ENCODE assay signal across 12 cellular contexts in the genomic region with DNA sequence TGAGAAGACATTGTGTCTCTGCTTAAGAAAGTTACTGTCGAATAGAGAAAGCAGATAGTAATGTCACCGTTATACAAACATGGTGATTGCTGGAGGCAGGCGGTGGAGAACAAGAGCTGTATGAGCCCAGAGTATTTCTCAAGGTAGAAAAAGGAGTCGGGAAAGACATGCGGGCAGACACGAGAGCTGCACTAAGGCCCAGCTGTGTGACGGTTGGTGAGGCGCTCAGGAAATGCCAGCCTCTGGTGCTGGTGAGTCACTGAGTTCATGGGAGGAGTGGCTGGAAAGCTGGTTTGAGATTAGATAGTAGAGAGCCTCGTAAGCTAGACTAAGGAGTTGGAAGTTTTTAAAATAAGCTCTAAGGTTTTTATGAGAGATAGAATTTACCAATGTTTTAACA.
A peak's percentile ranks its signal among the peaks of the same experiment; 100 is the strongest.
DNase-seq lines count a peak whose midpoint lies in the region; ATAC-seq and TF ChIP-seq lines count a peak whose summit lies in the region.
"Had no signal": no experiment of that assay in that cellular context is flagged by ENCODE, and none has a peak within 500 bp of the region (broad histone marks: within the 10 kb centered on the region; RNA-seq: fewer than 3 reads in every experiment).

No MANE protein-coding gene starts in this region.

- CTCF ChIA-PET in RWPE1 (lab: Yijun Ruan, JAX): interaction anchor here (0.5 to 0.6 kb wide), 2 partner anchors 358 to 663 kb away, joined by 3 to 4 read pairs; no protein-coding TSS in a partner anchor
- CTCF ChIA-PET in activated CD8-positive, alpha-beta T cell treated with anti-CD3 and anti-CD28 coated beads, Interleukin-2, amount 10 ng/mL, durations not matched to agents 7 days and 5 days (lab: Charles Lee): interaction anchor here (0.9 kb wide), 1 partner anchor 148 kb away, joined by 4 read pairs; no protein-coding TSS in a partner anchor

- H3K9me3 Mint-ChIP-seq in osteocyte (ENCODE audit: unreplicated experiment): no peaks in the 10 kb centered on the region
- H3K9me3 Mint-ChIP-seq in activated CD8-positive, alpha-beta T cell treated with anti-CD3 and anti-CD28 coated beads, Interleukin-2, amount 10 ng/mL, durations not matched to agents 7 days and 5 days (ENCODE audit: insufficient read depth): no peaks in the 10 kb centered on the region
- H3K9me3 Mint-ChIP-seq: T-helper 1 cell treated with Interleukin-12 subunit alpha and Interleukin-12 subunit beta and Interleukin-4 antibody, amounts not matched to agents 30 μg/mL and 1 μg/mL, for 36 hours had no signal

- peaks cover 29% of the 10 kb centered on the region for H3K4me1 Mint-ChIP-seq in osteocyte (ENCODE audit: unreplicated experiment)
- H3K4me1 Mint-ChIP-seq in activated CD8-positive, alpha-beta T cell treated with anti-CD3 and anti-CD28 coated beads, Interleukin-2, amount 10 ng/mL, durations not matched to agents 7 days and 5 days (ENCODE audit: low read depth): no peaks in the 10 kb centered on the region

- H3K36me3 Mint-ChIP-seq in osteocyte (ENCODE audit: unreplicated experiment): no peaks in the 10 kb centered on the region
- H3K36me3 Mint-ChIP-seq in activated CD8-positive, alpha-beta T cell treated with anti-CD3 and anti-CD28 coated beads, Interleukin-2, amount 10 ng/mL, durations not matched to agents 7 days and 5 days (ENCODE audit: low read depth): peaks cover 3% of the 10 kb centered on the region
- H3K36me3 Mint-ChIP-seq: IgD-negative memory B cell had no signal

- peak overlapping the region; percentile 62 for H3K27ac Mint-ChIP-seq in osteocyte (ENCODE audit: unreplicated experiment)
- no peak overlapping the region for H3K27ac Mint-ChIP-seq in activated CD8-positive, alpha-beta T cell treated with anti-CD3 and anti-CD28 coated beads, Interleukin-2, amount 10 ng/mL, durations not matched to agents 7 days and 5 days
- H3K27ac Mint-ChIP-seq: IgD-negative memory B cell; T-helper 1 cell treated with Interleukin-12 subunit alpha and Interleukin-12 subunit beta and Interleukin-4 antibody, amounts not matched to agents 30 μg/mL and 1 μg/mL, for 36 hours had no signal

- H3K27me3 Mint-ChIP-seq in osteocyte (ENCODE audit: unreplicated experiment): no peaks in the 10 kb centered on the region
- peaks cover 2% of the 10 kb centered on the region for H3K27me3 Mint-ChIP-seq in activated CD8-positive, alpha-beta T cell treated with anti-CD3 and anti-CD28 coated beads, Interleukin-2, amount 10 ng/mL, durations not matched to agents 7 days and 5 days (ENCODE audit: low read depth)
- H3K27me3 Mint-ChIP-seq: IgD-negative memory B cell had no signal

- no peak for ATAC-seq in activated CD8-positive, alpha-beta T cell treated with anti-CD3 and anti-CD28 coated beads, Interleukin-2, amount 10 ng/mL, durations not matched to agents 7 days and 5 days
- no peak for ATAC-seq in HG02588 (IDR thresholded peaks at IDR 0.05; ENCODE audit: unreplicated experiment)
- ATAC-seq in GM18909 (IDR thresholded peaks at IDR 0.05; ENCODE audit: poor library complexity, unreplicated experiment): no peak
- ATAC-seq: gastroesophageal sphincter had no signal

- TF ChIP-seq POLR2A in erythroblast (IDR thresholded peaks at IDR 0.05; ENCODE audit: low read length): peak; percentile 20

- POLR2A ChIA-PET in RWPE1 (lab: Yijun Ruan, JAX; ENCODE audit: low non-redundant PET): no interaction called here
- POLR2A ChIA-PET in activated CD8-positive, alpha-beta T cell treated with anti-CD3 and anti-CD28 coated beads, Interleukin-2, amount 10 ng/mL, durations not matched to agents 7 days and 5 days (lab: Charles Lee): interaction anchor here (0.6 kb wide), 1 partner anchor 14 kb away, joined by 3 read pairs; no protein-coding TSS in a partner anchor

- H3K4me3 Mint-ChIP-seq in osteocyte (ENCODE audit: unreplicated experiment): no peak overlapping the region
- no peak overlapping the region for H3K4me3 Mint-ChIP-seq in activated CD8-positive, alpha-beta T cell treated with anti-CD3 and anti-CD28 coated beads, Interleukin-2, amount 10 ng/mL, durations not matched to agents 7 days and 5 days
- H3K4me3 Mint-ChIP-seq: T-helper 1 cell treated with Interleukin-12 subunit alpha and Interleukin-12 subunit beta and Interleukin-4 antibody, amounts not matched to agents 30 μg/mL and 1 μg/mL, for 36 hours had no signal

- peak overlapping the region; percentile 50; the same call in 1 of the 2 replicates for H3K27ac ChIP-seq in RWPE1
- H3K27ac ChIP-seq: gastroesophageal sphincter had no signal

- DNase-seq in HK-2 (ENCODE audit: unreplicated experiment) (peak; percentile 27), RWPE1 (ENCODE audit: low spot score) (peak; percentile 55), erythroblast (lab: John Stamatoyannopoulos, UW) (peak; percentile 74), osteocyte (ENCODE audit: extremely low spot score, unreplicated experiment) (no peak), DMS 273 treated with DMSO at 0.1 percent for 48 hours (lab: John Stamatoyannopoulos, UW) (no peak)
- no peak for DNase-seq in activated CD8-positive, alpha-beta T cell treated with anti-CD3 and anti-CD28 coated beads, Interleukin-2, amount 10 ng/mL, durations not matched to agents 7 days and 5 days
- DNase-seq: Caco-2 had no signal

- no peak for TF ChIP-seq CTCF in RWPE1 (conservative IDR thresholded peaks at IDR 0.05; ENCODE audit: low read depth)
- TF ChIP-seq CTCF in osteocyte (IDR thresholded peaks at IDR 0.05): no peak

Comparison
In these comparisons a context has a peak if more than half of its experiments do, and no peak if none do; other contexts are left out.
1. DNase-seq: peak in HK-2 (single experiment), RWPE1 (single experiment) and erythroblast (2 of 2); none in osteocyte (single experiment), activated CD8-positive, alpha-beta T cell treated with anti-CD3 and anti-CD28 coated beads, Interleukin-2, amount 10 ng/mL, durations not matched to agents 7 days and 5 days (single experiment) and DMS 273 treated with DMSO at 0.1 percent for 48 hours (single experiment).